In genomic region chr1:59568158-59568935, GRCh38 we compare ENCODE assay signal across 10 cellular contexts.
A peak's percentile ranks its signal among the peaks of the same experiment; 100 is the strongest.
DNase-seq lines count a peak whose midpoint lies in the region; ATAC-seq, FAIRE-seq and TF ChIP-seq lines count a peak whose summit lies in the region.
"Had no signal": no experiment of that assay in that cellular context is flagged by ENCODE, and none has a peak within 500 bp of the region (broad histone marks: within the 10 kb centered on the region; RNA-seq: fewer than 3 reads in every experiment).

No MANE protein-coding gene starts in this region.

- peak; percentile 19; the same call in 1 of the 2 replicates for TF ChIP-seq RAD21 in GM12878 (IDR thresholded peaks at IDR 0.05; ENCODE audit: insufficient read depth, low read depth, low read length)

- H3K4me2 ChIP-seq in GM12878 (ENCODE audit: control insufficient read depth, insufficient read depth): no peak overlapping the region
- H3K4me2 ChIP-seq in keratinocyte (ENCODE audit: control insufficient read depth, extremely low read depth, insufficient read depth, low read depth, low read length): no peak overlapping the region

- dilution Hi-C loops in keratinocyte (cut with MboI; ENCODE audit: extremely low pct_ligation_motif_present, low sequenced_read_pairs): no loop called here

- in situ Hi-C loops in GM12878 (cut with MboI): no loop called here

- H3K27ac ChIP-seq in GM12878 (ENCODE audit: control insufficient read depth, insufficient read depth) (no peak overlapping the region), keratinocyte (ENCODE audit: control insufficient read depth, insufficient read depth, low read length) (no peak overlapping the region), kidney (ENCODE audit: low read depth in 2 of 2, low read length in 2 of 2) (no peak overlapping the region)

- FAIRE-seq in GM12878 (lab: Jason Lieb, UNC): no peak
- FAIRE-seq in keratinocyte (lab: Jason Lieb, UNC): no peak
- FAIRE-seq in kidney (lab: Jason Lieb, UNC): no peak

- POLR2A ChIA-PET in GM12878 (lab: Charles Lee): no interaction called here

- H3K9me3 ChIP-seq in GM12878 (replicated peaks; ENCODE audit: control insufficient read depth, insufficient read depth, low read length) (no peaks in the 10 kb centered on the region), keratinocyte (ENCODE audit: control insufficient read depth, low read depth, low read length) (no peaks in the 10 kb centered on the region), kidney (ENCODE audit: control insufficient read depth in 1 of 2, low read length in 2 of 2) (no peaks in the 10 kb centered on the region)

- no peaks in the 10 kb centered on the region for H3K27me3 Mint-ChIP-seq in HFFc6 (ENCODE audit: insufficient read depth)

- no peak overlapping the region for H3K4me3 ChIP-seq in AG10803 (ENCODE audit: low read length)
- H3K4me3 ChIP-seq in GM12878: no peak overlapping the region
- H3K4me3 ChIP-seq in keratinocyte (ENCODE audit: control insufficient read depth in 2 of 3, extremely low read depth in 1 of 3, insufficient read depth in 2 of 3, low read depth in 1 of 3, low read length in 3 of 3): no peak overlapping the region
- no peak overlapping the region for H3K4me3 ChIP-seq in kidney (ENCODE audit: low read length in 2 of 2)

- H3K9me3 Mint-ChIP-seq in HFFc6: no peaks in the 10 kb centered on the region
- H3K9me3 Mint-ChIP-seq: stimulated activated naive CD8-positive, alpha-beta T cell treated with anti-CD3 and anti-CD28 coated beads, Interleukin-15, amount 100 ng/mL, for 72 hours had no signal

- no peak for TF ChIP-seq POLR2A in GM12878 (IDR thresholded peaks at IDR 0.05; ENCODE audit: low read depth, low read length)

- no peaks in the 10 kb centered on the region for H3K36me3 ChIP-seq in GM12878 (ENCODE audit: control insufficient read depth in 2 of 2, insufficient read depth in 2 of 2, low read length in 1 of 2)
- no peaks in the 10 kb centered on the region for H3K36me3 ChIP-seq in keratinocyte (ENCODE audit: control insufficient read depth in 2 of 2, extremely low read depth in 1 of 2, insufficient read depth in 2 of 2, low read length in 2 of 2)
- no peaks in the 10 kb centered on the region for H3K36me3 ChIP-seq in kidney (ENCODE audit: control insufficient read depth in 1 of 2, insufficient read depth in 2 of 2, low read length in 2 of 2)

- H3K4me1 ChIP-seq in GM12878 (ENCODE audit: control insufficient read depth, insufficient read depth, low read length): peaks cover 6% of the 10 kb centered on the region
- no peaks in the 10 kb centered on the region for H3K4me1 ChIP-seq in keratinocyte (ENCODE audit: control insufficient read depth, extremely low read depth, insufficient read depth, low read length)
- no peaks in the 10 kb centered on the region for H3K4me1 ChIP-seq in kidney (ENCODE audit: control insufficient read depth in 1 of 2, insufficient read depth in 1 of 2, low read depth in 1 of 2, low read length in 2 of 2)

- CTCF ChIA-PET in GM12878 (lab: Yijun Ruan, JAX): interaction anchor here (1.7 kb wide), 1 partner anchor 14 kb away, joined by 3 read pairs; no protein-coding TSS in a partner anchor

- SMC1A ChIA-PET in GM12878 (lab: Charles Lee; ENCODE audit: uncharacterized antibody, unreplicated experiment): interaction anchor here (0.8 to 0.9 kb wide), 2 partner anchors 10 to 36 kb away, joined by 3 read pairs; no protein-coding TSS in a partner anchor

- peak; percentile 39 for TF ChIP-seq CTCF in AG10803 (conservative IDR thresholded peaks at IDR 0.05; ENCODE audit: low read length)
- peak; percentile 66 for TF ChIP-seq CTCF in HFFc6 (IDR thresholded peaks at IDR 0.05)
- 0 out of 6 replicates have a peak, but pooled peaks of 1 of the 3 experiments have one; percentile 17 for TF ChIP-seq CTCF in GM12878 (IDR thresholded peaks at IDR 0.05 in 2 of 3, conservative IDR thresholded peaks at IDR 0.05 in 1 of 3; ENCODE audit: control insufficient read depth in 2 of 3, extremely low read depth in 1 of 3, insufficient read depth in 1 of 3, low read depth in 3 of 3, low read length in 3 of 3)
- peak in 2 of 3 experiments; percentile 33 to 37 for TF ChIP-seq CTCF in keratinocyte (optimal IDR thresholded peaks at IDR 0.05 in 1 of 3, IDR thresholded peaks at IDR 0.05 in 1 of 3, conservative IDR thresholded peaks at IDR 0.05 in 1 of 3; ENCODE audit: extremely low read depth in 1 of 3, insufficient read depth in 2 of 3, low read length in 3 of 3)
- TF ChIP-seq CTCF in kidney (IDR thresholded peaks at IDR 0.05; ENCODE audit: borderline replicate concordance, extremely low read depth, insufficient read depth): no peak

- H3K36me3 Mint-ChIP-seq in HFFc6 (ENCODE audit: low read depth): no peaks in the 10 kb centered on the region

- no peak overlapping the region for H2AFZ ChIP-seq in GM12878 (ENCODE audit: control insufficient read depth, low read depth, low read length)
- no peak overlapping the region for H2AFZ ChIP-seq in keratinocyte (ENCODE audit: control insufficient read depth, low read length)

- no peaks in the 10 kb centered on the region for H4K20me1 ChIP-seq in GM12878 (ENCODE audit: control insufficient read depth, insufficient read depth)
- no peaks in the 10 kb centered on the region for H4K20me1 ChIP-seq in keratinocyte (ENCODE audit: control insufficient read depth, extremely low read depth, insufficient read depth, low read length)

- no peak for ATAC-seq in GM12878
- ATAC-seq: stimulated activated naive CD8-positive, alpha-beta T cell treated with anti-CD3 and anti-CD28 coated beads, Interleukin-15, amount 100 ng/mL, for 72 hours had no signal

- H3K27me3 ChIP-seq in GM12878 (replicated peaks in 1 of 2; ENCODE audit: control insufficient read depth in 2 of 2, insufficient read depth in 2 of 2, low read length in 1 of 2): no peaks in the 10 kb centered on the region
- H3K27me3 ChIP-seq in keratinocyte (ENCODE audit: control insufficient read depth, extremely low read depth, insufficient read depth, low read length): no peaks in the 10 kb centered on the region

- DNase-seq in AG10803 (ENCODE audit: low read depth) (peak; percentile 49), HFFc6 (peak; percentile 43), GM12878 (ENCODE audit: low read depth, low spot score) (no peak), keratinocyte (ENCODE audit: low read depth, low spot score) (no peak), kidney (no peak), NCI-H226 (no peak), EL (no peak), NCI-H2227 treated with DMSO at 0.1 percent for 48 hours (lab: John Stamatoyannopoulos, UW) (no peak)
- DNase-seq: aorta; stimulated activated naive CD8-positive, alpha-beta T cell treated with anti-CD3 and anti-CD28 coated beads, Interleukin-15, amount 100 ng/mL, for 72 hours had no signal

- TF ChIP-seq EP300 in GM12878 (IDR thresholded peaks at IDR 0.05; ENCODE audit: borderline replicate concordance in 1 of 2, control insufficient read depth in 1 of 2, low read depth in 2 of 2, low read length in 2 of 2): no peak

- H3K79me2 ChIP-seq in GM12878 (ENCODE audit: control insufficient read depth, insufficient read depth, low read length): no peaks in the 10 kb centered on the region
- no peaks in the 10 kb centered on the region for H3K79me2 ChIP-seq in keratinocyte (ENCODE audit: control insufficient read depth, insufficient read depth, low read length)

- BruUV-seq in GM12878 (replicated peaks; lab: Mats Ljungman, UMichigan): no TSS peak

- H3K9ac ChIP-seq in GM12878 (ENCODE audit: control insufficient read depth, insufficient read depth, low read length) (no peak overlapping the region), keratinocyte (ENCODE audit: control insufficient read depth, extremely low read depth, insufficient read depth, low read length) (no peak overlapping the region), kidney (ENCODE audit: low read length in 2 of 2) (no peak overlapping the region)

- intact Hi-C loops in GM12878 (cut with micrococcal nuclease; ENCODE audit: unreplicated experiment): loop anchor here (5.0 kb wide), 1 partner anchor 129 kb away; no protein-coding TSS in a partner anchor
- intact Hi-C loops in kidney (cut with DNase I): no loop called here

- H3K4me3 Mint-ChIP-seq in HFFc6: no peak overlapping the region
- H3K4me3 Mint-ChIP-seq: stimulated activated naive CD8-positive, alpha-beta T cell treated with anti-CD3 and anti-CD28 coated beads, Interleukin-15, amount 100 ng/mL, for 72 hours had no signal

- H3K4me1 Mint-ChIP-seq in HFFc6 (ENCODE audit: low read depth): peaks cover 28% of the 10 kb centered on the region

- H3K9me1 ChIP-seq in keratinocyte (ENCODE audit: control insufficient read depth, extremely low read depth, insufficient read depth, low read length): no peaks in the 10 kb centered on the region

- H3K27ac Mint-ChIP-seq in HFFc6: no peak overlapping the region
- H3K27ac Mint-ChIP-seq: stimulated activated naive CD8-positive, alpha-beta T cell treated with anti-CD3 and anti-CD28 coated beads, Interleukin-15, amount 100 ng/mL, for 72 hours had no signal

- 58% methylated on average over 6 of the region's 6 CpGs for WGBS in GM12878 (ENCODE audit: insufficient coverage, insufficient replicate concordance, low lambda C conversion rate, missing lambda C conversion rate)

- RAD21 ChIA-PET in GM12878 (lab: Charles Lee; ENCODE audit: unreplicated experiment): interaction anchor here (1.1 to 1.8 kb wide), 2 partner anchors 130 to 209 kb away, joined by 3 read pairs; no protein-coding TSS in a partner anchor

TF ChIP-seq in GM12878, 131 proteins besides CTCF, POLR2A, EP300 and RAD21:
- TF ChIP-seq SMARCA5 (IDR thresholded peaks at IDR 0.05): no peak
- TF ChIP-seq TBL1XR1 (IDR thresholded peaks at IDR 0.05; ENCODE audit: low read depth, low read length): no peak
- TF ChIP-seq BACH1 (IDR thresholded peaks at IDR 0.05; ENCODE audit: borderline replicate concordance): no peak

Comparison
In these comparisons a context has a peak if more than half of its experiments do, and no peak if none do; other contexts are left out.
1. DNase-seq: peak in AG10803 (single experiment) and HFFc6 (single experiment); none in GM12878 (single experiment), keratinocyte (single experiment), kidney (single experiment), NCI-H226 (single experiment), EL (single experiment) and NCI-H2227 treated with DMSO at 0.1 percent for 48 hours (single experiment).